ENCODE assay signal across 1 cellular context in the genomic region with DNA sequence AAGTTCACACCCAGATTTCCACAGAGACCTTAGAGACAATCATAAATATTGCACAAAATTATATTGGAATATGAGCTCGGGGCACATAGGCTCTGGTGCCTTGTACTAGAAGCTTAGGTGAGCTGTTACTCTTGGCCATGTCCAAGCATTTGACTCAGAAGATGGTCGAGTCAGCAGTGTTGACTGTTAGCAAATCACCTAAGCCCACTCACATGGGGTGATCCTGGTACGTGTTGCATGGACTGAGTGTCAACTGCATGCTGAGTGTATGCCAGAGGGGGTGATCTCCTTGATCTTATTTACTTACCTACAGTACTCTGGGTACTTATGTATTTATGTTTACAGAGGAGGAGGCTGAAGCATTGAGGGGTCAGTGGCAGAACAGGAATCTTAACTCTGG.
TF ChIP-seq lines count a peak whose summit lies in the region.

No MANE protein-coding gene starts in this region.

TF ChIP-seq in H1, 55 proteins besides CTCF, POLR2A, EP300 and RAD21:
- TF ChIP-seq CEBPB (IDR thresholded peaks at IDR 0.05; ENCODE audit: low read depth, low read length), result no peak
- no peak for TF ChIP-seq GTF2F1 (IDR thresholded peaks at IDR 0.05; ENCODE audit: borderline replicate concordance, low read depth, low read length)
- no peak for TF ChIP-seq KDM1A (IDR thresholded peaks at IDR 0.05; ENCODE audit: borderline replicate concordance, low read length)
- no peak for TF ChIP-seq NANOG (IDR thresholded peaks at IDR 0.05; ENCODE audit: insufficient read depth, low read depth, low read length, poor library complexity, severe bottlenecking)
- TF ChIP-seq, protein P1, sequence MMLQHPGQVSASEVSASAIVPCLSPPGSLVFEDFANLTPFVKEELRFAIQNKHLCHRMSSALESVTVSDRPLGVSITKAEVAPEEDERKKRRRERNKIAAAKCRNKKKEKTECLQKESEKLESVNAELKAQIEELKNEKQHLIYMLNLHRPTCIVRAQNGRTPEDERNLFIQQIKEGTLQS (IDR thresholded peaks at IDR 0.05; ENCODE audit: insufficient read depth, low read depth, low read length), result no peak
- TF ChIP-seq CTBP2 (IDR thresholded peaks at IDR 0.05; ENCODE audit: borderline replicate concordance, insufficient read depth, insufficient read length, low read length), result no peak
- no peak for TF ChIP-seq TEAD4 (IDR thresholded peaks at IDR 0.05; ENCODE audit: low read depth, low read length)
- no peak for TF ChIP-seq POU5F1 (IDR thresholded peaks at IDR 0.05; ENCODE audit: low read depth, low read length)
- TF ChIP-seq BACH1 (IDR thresholded peaks at IDR 0.05; ENCODE audit: low read length), result no peak
- no peak for TF ChIP-seq POLR2AphosphoS5 (IDR thresholded peaks at IDR 0.05; ENCODE audit: low read depth, low read length)
- TF ChIP-seq RXRA (IDR thresholded peaks at IDR 0.05; ENCODE audit: insufficient read depth, low read depth, low read length), result no peak
- TF ChIP-seq TAF1 (IDR thresholded peaks at IDR 0.05; ENCODE audit: low read depth, low read length), result no peak
- TF ChIP-seq, protein P2, sequence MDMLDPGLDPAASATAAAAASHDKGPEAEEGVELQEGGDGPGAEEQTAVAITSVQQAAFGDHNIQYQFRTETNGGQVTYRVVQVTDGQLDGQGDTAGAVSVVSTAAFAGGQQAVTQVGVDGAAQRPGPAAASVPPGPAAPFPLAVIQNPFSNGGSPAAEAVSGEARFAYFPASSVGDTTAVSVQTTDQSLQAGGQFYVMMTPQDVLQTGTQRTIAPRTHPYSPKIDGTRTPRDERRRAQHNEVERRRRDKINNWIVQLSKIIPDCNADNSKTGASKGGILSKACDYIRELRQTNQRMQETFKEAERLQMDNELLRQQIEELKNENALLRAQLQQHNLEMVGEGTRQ (IDR thresholded peaks at IDR 0.05; ENCODE audit: low read length), result no peak
- no peak for TF ChIP-seq MAX (IDR thresholded peaks at IDR 0.05)
- no peak for TF ChIP-seq FOSL1 (IDR thresholded peaks at IDR 0.05; ENCODE audit: insufficient read depth, low read depth, low read length)
- no peak for TF ChIP-seq JUN (IDR thresholded peaks at IDR 0.05; ENCODE audit: low read depth, low read length)
- no peak for TF ChIP-seq SIRT6 (IDR thresholded peaks at IDR 0.05; ENCODE audit: low read length)
